In genomic region chr1:67347688-67348472, GRCh38 we compare ENCODE assay signal across 8 cellular contexts. TPM values are rescaled to one million over a fixed set of nuclear protein-coding genes. Genes with fewer than 3 reads are reported as not detected.
A peak's percentile ranks its signal among the peaks of the same experiment; 100 is the strongest.
DNase-seq lines count a peak whose midpoint lies in the region; ATAC-seq and TF ChIP-seq lines count a peak whose summit lies in the region.

No MANE protein-coding gene starts in this region.

- no peaks in the 10 kb centered on the region for H3K79me1 ChIP-seq in IMR-90 (ENCODE audit: low read depth in 1 of 2, low read length in 2 of 2)

- H3K9me3 ChIP-seq in IMR-90 (ENCODE audit: control insufficient read depth, insufficient read depth, low read length) (no peaks in the 10 kb centered on the region), PC-9 (ENCODE audit: insufficient read depth, low read depth) (no peaks in the 10 kb centered on the region)

- H4K8ac ChIP-seq in IMR-90 (ENCODE audit: low read depth in 2 of 2, low read length in 2 of 2): no peak overlapping the region

- POLR2A ChIA-PET in IMR-90 (lab: Charles Lee; ENCODE audit: unreplicated experiment): no interaction called here
- POLR2A ChIA-PET in PC-9 (lab: Charles Lee; ENCODE audit: unreplicated experiment): interaction anchor here (0.7 kb wide), 1 partner anchor 352 kb away, joined by 4 read pairs; no protein-coding TSS in a partner anchor

- H3K4me3 ChIP-seq in IMR-90 (ENCODE audit: insufficient read depth, low read depth, low read length) (no peak overlapping the region; the same call in 1 of the 2 replicates), PC-9 (no peak overlapping the region)

- dilution Hi-C loops in IMR-90 (cut with HindIII; ENCODE audit: low sequenced_read_pairs, unreplicated experiment): no loop called here

- H3K79me2 ChIP-seq in PC-9 (ENCODE audit: low read depth): no peaks in the 10 kb centered on the region

- H4K91ac ChIP-seq in IMR-90 (ENCODE audit: insufficient read depth, low read depth, low read length): no peak overlapping the region

- no peak overlapping the region for H3K4me3 Mint-ChIP-seq in memory B cell

- H3K4me2 ChIP-seq in IMR-90 (ENCODE audit: low read depth, low read length) (peak overlapping the region; percentile 50; the same call in 1 of the 2 replicates), PC-9 (no peak overlapping the region)

- ATAC-seq in IMR-90 (ENCODE audit: low read depth) (peak; percentile 91), memory B cell (ENCODE audit: low read depth) (peak; percentile 41), HG03342 (IDR thresholded peaks at IDR 0.05; ENCODE audit: unreplicated experiment) (no peak)

- TF ChIP-seq RAD21 in IMR-90 (IDR thresholded peaks at IDR 0.05; ENCODE audit: low read length): peak; percentile 70

- CTCF ChIA-PET in IMR-90 (lab: Yijun Ruan, JAX) (interaction anchor here (0.5 to 3.6 kb wide), 6 partner anchors 9 to 154 kb away, joined by 3 to 34 read pairs (median 4); no protein-coding TSS in a partner anchor), PC-9 (lab: Charles Lee) (interaction anchor here (0.6 to 1.9 kb wide), 2 partner anchors 55 to 152 kb away, joined by 6 to 10 read pairs; no protein-coding TSS in a partner anchor)

- BruUV-seq in IMR-90 (replicated peaks; lab: Mats Ljungman, UMichigan): no TSS peak
- no TSS peak for BruUV-seq in PC-9 (replicated peaks; lab: Mats Ljungman, UMichigan)

- no peaks in the 10 kb centered on the region for H3K9me3 Mint-ChIP-seq in memory B cell

- WGBS in IMR-90 (ENCODE audit: extremely low coverage in 2 of 2, insufficient read length in 1 of 2), 2 experiments: 67% methylated on average over 1 of the region's 12 CpGs; no CpG with 5 or more reads in 1 of the 2 experiments

- H3K18ac ChIP-seq in IMR-90 (ENCODE audit: low read depth, low read length): no peak overlapping the region

- H3K27ac ChIP-seq in IMR-90 (ENCODE audit: insufficient read depth, low read length): no peak overlapping the region
- no peak overlapping the region for H3K27ac ChIP-seq in PC-9

- no peak overlapping the region for H3K27ac Mint-ChIP-seq in memory B cell

- no peak overlapping the region for H3K23ac ChIP-seq in IMR-90 (ENCODE audit: low read depth, low read length)

- H3K9me1 ChIP-seq in IMR-90 (ENCODE audit: insufficient read depth, low read length): no peaks in the 10 kb centered on the region

- H2AFZ ChIP-seq in IMR-90 (replicated peaks; ENCODE audit: low read length, poor library complexity): no peak overlapping the region
- H2AFZ ChIP-seq in PC-9: no peak overlapping the region

- no peak overlapping the region for H2AK5ac ChIP-seq in IMR-90 (ENCODE audit: low read depth, low read length)

- intact Hi-C loops in IMR-90 (cut with micrococcal nuclease): loop anchor here (1.0 to 2.0 kb wide), 3 partner anchors 83 to 152 kb away; partner anchors contain the start of gene SERBP1
- intact Hi-C loops in PC-9 (cut with micrococcal nuclease; ENCODE audit: unreplicated experiment): loop anchor here (1.0 to 5.0 kb wide), 5 partner anchors 64 to 152 kb away; partner anchors contain the start of gene SERBP1

- peaks cover 6% of the 10 kb centered on the region for H3K4me1 Mint-ChIP-seq in memory B cell

- no peak overlapping the region for H2BK5ac ChIP-seq in IMR-90 (ENCODE audit: low read depth, low read length, poor library complexity, severe bottlenecking)

- in situ Hi-C loops in IMR-90 (cut with MboI; ENCODE audit: low sequenced_read_pairs): loop anchor here (5.0 kb wide), 1 partner anchor 154 kb away; no protein-coding TSS in a partner anchor

- no peak overlapping the region for H3K9ac ChIP-seq in IMR-90 (ENCODE audit: low read depth, low read length)

- H3K4ac ChIP-seq in IMR-90 (ENCODE audit: low read depth, low read length): no peak overlapping the region

- no peak overlapping the region for H2BK20ac ChIP-seq in IMR-90 (ENCODE audit: low read depth, low read length)

- no peaks in the 10 kb centered on the region for H3F3A ChIP-seq in PC-9 (ENCODE audit: insufficient read depth, low read depth)

- H3K36me3 ChIP-seq in IMR-90 (ENCODE audit: control insufficient read depth, insufficient read depth, low read length) (no peaks in the 10 kb centered on the region), PC-9 (ENCODE audit: low read depth) (no peaks in the 10 kb centered on the region)

- no peak overlapping the region for H3K56ac ChIP-seq in IMR-90 (ENCODE audit: extremely low read depth, insufficient read depth, low read length)

- no peak overlapping the region for H4K5ac ChIP-seq in IMR-90 (ENCODE audit: low read depth, low read length)

- no peak overlapping the region for H3K14ac ChIP-seq in IMR-90 (replicated peaks; ENCODE audit: low read depth, low read length)

- H2BK15ac ChIP-seq in IMR-90 (ENCODE audit: low read depth, low read length): no peak overlapping the region

- no peak overlapping the region for H2BK120ac ChIP-seq in IMR-90 (ENCODE audit: low read depth, low read length)

- peak; percentile 69 for TF ChIP-seq CTCF in IMR-90 (conservative IDR thresholded peaks at IDR 0.05; ENCODE audit: low read depth, low read length)
- peak; percentile 78 for TF ChIP-seq CTCF in PC-9 (conservative IDR thresholded peaks at IDR 0.05)

- H4K20me1 ChIP-seq in IMR-90 (ENCODE audit: insufficient read depth, low read length): no peaks in the 10 kb centered on the region
- H4K20me1 ChIP-seq in PC-9 (ENCODE audit: insufficient read depth): no peaks in the 10 kb centered on the region

- no peaks in the 10 kb centered on the region for H3K9me2 ChIP-seq in PC-9 (ENCODE audit: insufficient read depth)

- H3K27me3 Mint-ChIP-seq in memory B cell: no peaks in the 10 kb centered on the region

- no peak overlapping the region for H2AK9ac ChIP-seq in IMR-90 (replicated peaks; ENCODE audit: low read depth, low read length, poor library complexity)

- TF ChIP-seq POLR2A in IMR-90 (IDR thresholded peaks at IDR 0.05; ENCODE audit: low read depth, low read length): no peak

- peaks cover 4% of the 10 kb centered on the region for H3K27me3 ChIP-seq in IMR-90 (ENCODE audit: control insufficient read depth, insufficient read depth, low read length)
- no peaks in the 10 kb centered on the region for H3K27me3 ChIP-seq in PC-9 (ENCODE audit: insufficient read depth, low read depth)

- DNase-seq in activated CD4-positive, alpha-beta T cell treated with anti-CD3 and anti-CD28 coated beads for 48 hours: peak; percentile 34
- no peak for DNase-seq in activated CD4-positive, alpha-beta T cell treated with anti-CD3 and anti-CD28 coated beads, Interleukin-2, amount 50 U/mL, for 4 hours
- DNase-seq in IMR-90 (peak; percentile 61), PC-9 (peak; percentile 55), ecto neural progenitor cell (ENCODE audit: low spot score) (peak; percentile 57), memory B cell (ENCODE audit: low spot score in 2 of 2) (no peak)
- DNase-seq in stimulated activated CD4-positive, alpha-beta T cell treated with anti-CD3 and anti-CD28 coated beads, Interleukin-15, amount 100 ng/mL, for 24 hours: no peak

- H3K4me1 ChIP-seq in IMR-90 (ENCODE audit: control insufficient read depth, insufficient read depth, low read length) (no peaks in the 10 kb centered on the region), PC-9 (replicated peaks; ENCODE audit: insufficient read depth) (no peaks in the 10 kb centered on the region)

- peaks cover 2% of the 10 kb centered on the region for H3K36me3 Mint-ChIP-seq in memory B cell

TF ChIP-seq in IMR-90, 13 proteins besides CTCF, POLR2A, EP300 and RAD21:
- peak; percentile 79 for TF ChIP-seq SMC3 (IDR thresholded peaks at IDR 0.05; ENCODE audit: low read depth, low read length)
- no peak for TF ChIP-seq NFE2L2 (IDR thresholded peaks at IDR 0.05; ENCODE audit: low read depth, low read length)
TF ChIP-seq in IMR-90: peak in this region for 1.

RNA-seq across cellular contexts. Expression of gene IL12RB2, which starts 40.2 kb away (rescaled TPM):
- total RNA-seq in IMR-90 (2012; rRNA removed): not detected in 2 replicates
- polyA plus RNA-seq in IMR-90 (2012; rRNA removed): not detected in 2 replicates
- polyA plus RNA-seq in IMR-90 (2012; cell fraction: cytosol; rRNA removed): not detected in 2 replicates
- not detected in 2 replicates for polyA plus RNA-seq in IMR-90 (2012; cell fraction: nucleus; rRNA removed; ENCODE audit: low replicate concordance)
- total RNA-seq in PC-9 (2021): not detected in 2 replicates

Comparison
In these comparisons a context has a peak if more than half of its experiments do, and no peak if none do; other contexts are left out.
1. DNase-seq: peak in activated CD4-positive, alpha-beta T cell treated with anti-CD3 and anti-CD28 coated beads for 48 hours (single experiment), IMR-90 (single experiment), PC-9 (2 of 2) and ecto neural progenitor cell (single experiment); none in activated CD4-positive, alpha-beta T cell treated with anti-CD3 and anti-CD28 coated beads, Interleukin-2, amount 50 U/mL, for 4 hours (0 of 2), memory B cell (0 of 2) and stimulated activated CD4-positive, alpha-beta T cell treated with anti-CD3 and anti-CD28 coated beads, Interleukin-15, amount 100 ng/mL, for 24 hours (single experiment).